ENCODE assay signal across 8 cellular contexts in the genomic region with DNA sequence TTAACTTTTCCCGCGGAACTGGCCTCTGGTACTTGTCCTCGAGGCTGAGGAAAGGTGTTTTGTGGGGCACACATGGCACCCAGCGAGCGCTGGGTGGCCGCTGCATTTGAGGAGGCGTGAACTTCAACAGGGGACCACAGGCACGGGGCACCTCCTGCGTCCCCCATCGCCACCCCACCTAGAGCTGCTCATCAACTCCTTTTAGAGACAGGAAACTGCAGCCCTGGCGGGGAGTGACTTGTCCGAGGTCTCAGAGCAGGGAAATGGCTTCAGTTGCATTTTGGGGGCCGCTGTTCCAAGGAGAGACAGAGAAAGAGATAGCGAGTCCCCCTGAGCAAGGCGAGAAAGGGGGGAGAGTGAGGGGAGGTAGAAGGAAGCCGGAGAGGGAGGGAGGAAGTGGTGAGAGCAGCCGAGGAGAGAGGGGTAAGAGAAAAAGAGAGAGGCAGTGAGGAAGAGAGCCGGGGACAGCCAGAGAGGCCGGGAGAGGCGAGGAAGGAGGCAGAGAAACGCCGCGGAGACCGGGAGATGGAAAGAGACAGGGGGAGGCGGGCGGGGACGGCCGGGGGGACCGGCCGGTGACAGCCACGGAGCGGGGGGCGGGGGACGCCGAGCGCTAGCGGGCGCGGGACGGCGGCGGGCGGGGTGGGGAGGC.
DNase-seq lines count a peak whose midpoint lies in the region; TF ChIP-seq lines count a peak whose summit lies in the region.
"Had no signal": no experiment of that assay in that cellular context is flagged by ENCODE, and none has a peak within 500 bp of the region (broad histone marks: within the 10 kb centered on the region; RNA-seq: fewer than 3 reads in every experiment).

No MANE protein-coding gene starts in this region.

- H3K4me3 ChIP-seq in HUES6 (ENCODE audit: low read depth, low read length) (peak overlapping the region; percentile 64), cardiac fibroblast (replicated peaks in 1 of 2; ENCODE audit: low read depth in 2 of 2, low read length in 2 of 2) (peak overlapping the region; percentile 25 to 34), parathyroid adenoma (ENCODE audit: low read depth, low read length) (no peak overlapping the region)

- peaks cover 96% of the 10 kb centered on the region for H3K27me3 ChIP-seq in HUES6 (ENCODE audit: control insufficient read depth, insufficient read depth, low read length)
- H3K27me3 ChIP-seq in parathyroid adenoma (ENCODE audit: control insufficient read depth, insufficient read depth, low read length): peaks cover 22% of the 10 kb centered on the region

- TF ChIP-seq CTCF in cardiac fibroblast (IDR thresholded peaks at IDR 0.05; ENCODE audit: low read depth, low read length) (no peak), parathyroid adenoma (IDR thresholded peaks at IDR 0.05) (no peak)

- H3K79me2 ChIP-seq in parathyroid adenoma: no peaks in the 10 kb centered on the region

- peaks cover 26% of the 10 kb centered on the region for H3K4me1 ChIP-seq in HUES6 (ENCODE audit: control insufficient read depth, insufficient read depth, low read length)
- H3K4me1 ChIP-seq in parathyroid adenoma: no peaks in the 10 kb centered on the region

- H3K36me3 ChIP-seq in HUES6 (ENCODE audit: control insufficient read depth, insufficient read depth, low read length) (no peaks in the 10 kb centered on the region), parathyroid adenoma (ENCODE audit: control insufficient read depth, insufficient read depth, low read length) (no peaks in the 10 kb centered on the region)

- peak overlapping the region; percentile 25 for H2AFZ ChIP-seq in parathyroid adenoma

- H3K4me2 ChIP-seq in parathyroid adenoma (ENCODE audit: low read length): peak overlapping the region; percentile 62

- no peaks in the 10 kb centered on the region for H3K9me3 ChIP-seq in HUES6 (ENCODE audit: control insufficient read depth, insufficient read depth, low read depth, low read length)
- H3K9me3 ChIP-seq in parathyroid adenoma (ENCODE audit: control insufficient read depth, low read length): no peaks in the 10 kb centered on the region

- H3K27ac ChIP-seq in HUES6 (ENCODE audit: low read depth, low read length): no peak overlapping the region
- H3K27ac ChIP-seq in parathyroid adenoma: no peak overlapping the region

- H3K9ac ChIP-seq in HUES6 (ENCODE audit: low read length) (no peak overlapping the region), parathyroid adenoma (no peak overlapping the region)

- DNase-seq in EH (ENCODE audit: low read depth) (peak; percentile 16), cardiac fibroblast (ENCODE audit: low read depth in 2 of 2) (no peak), NCI-H2107 treated with DMSO at 0.1 percent for 48 hours (lab: John Stamatoyannopoulos, UW; ENCODE audit: unreplicated experiment) (no peak), AG08395 (ENCODE audit: low spot score) (no peak), DMS153 (lab: John Stamatoyannopoulos, UW) (no peak)
- DNase-seq: effector CD4-positive, alpha-beta T cell had no signal
